In the genomic region with DNA sequence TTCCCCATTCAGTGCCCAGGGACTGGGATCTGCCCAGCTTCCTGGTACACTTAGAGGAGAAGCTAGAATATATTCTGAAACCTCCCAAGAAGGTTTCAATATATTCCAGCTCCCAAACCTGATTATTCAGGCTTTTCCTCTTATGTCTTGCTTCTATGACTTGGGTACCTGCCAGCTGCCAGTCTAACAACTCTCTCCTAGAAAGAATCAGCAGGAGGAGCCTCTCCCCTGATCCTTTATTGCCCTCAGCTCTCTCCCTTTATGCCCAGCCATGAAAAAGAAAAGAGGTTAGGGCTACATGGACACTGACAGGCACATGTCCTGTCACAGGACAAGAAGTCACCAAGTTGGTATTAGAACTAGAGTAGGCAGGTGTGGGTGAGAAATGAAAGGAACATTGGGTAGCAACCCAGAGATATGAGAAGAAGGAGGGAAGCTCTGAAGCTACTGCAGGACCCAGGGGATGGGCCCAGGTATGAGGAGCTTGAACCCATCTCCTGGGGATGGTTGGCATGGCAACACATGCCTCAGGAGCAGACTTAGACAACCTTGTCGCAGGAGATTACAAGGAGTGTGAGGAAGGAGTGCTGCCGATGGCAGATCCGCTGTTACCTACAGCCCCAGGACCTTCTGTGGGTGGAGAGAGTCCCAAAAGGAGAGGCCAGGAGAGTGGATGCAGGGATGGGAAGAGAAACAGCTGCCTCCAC, we compare ENCODE assay signal across 9 cellular contexts. TPM values are rescaled to one million over a fixed set of nuclear protein-coding genes. Genes with fewer than 3 reads are reported as not detected.
A peak's percentile ranks its signal among the peaks of the same experiment; 100 is the strongest.
DNase-seq lines count a peak whose midpoint lies in the region; ATAC-seq and TF ChIP-seq lines count a peak whose summit lies in the region.
"Had no signal": no experiment of that assay in that cellular context is flagged by ENCODE, and none has a peak within 500 bp of the region (broad histone marks: within the 10 kb centered on the region; RNA-seq: fewer than 3 reads in every experiment).

No MANE protein-coding gene starts in this region.

- H3K9ac ChIP-seq in iPS-20b (ENCODE audit: low read depth, low read length) = no peak overlapping the region; the same call in 1 of the 2 replicates

- no peaks in the 10 kb centered on the region for H3K36me3 Mint-ChIP-seq in activated T-cell treated with anti-CD3 and anti-CD28 coated beads, Interleukin-2, amount 50 U/mL, for 72 hours (ENCODE audit: insufficient read depth in 2 of 2)
- H3K36me3 Mint-ChIP-seq in activated CD4-positive, alpha-beta memory T cell treated with anti-CD3 and anti-CD28 coated beads, Interleukin-2, amount 10 ng/mL, durations not matched to agents 7 days and 5 days (ENCODE audit: low read depth) = no peaks in the 10 kb centered on the region

- no peak for TF ChIP-seq EP300 in suprapubic skin (IDR thresholded peaks at IDR 0.05)

- H3K4me3 ChIP-seq in iPS-20b (ENCODE audit: low read length) (peak overlapping the region; percentile 94), suprapubic skin (peak overlapping the region; percentile 75)

- no peaks in the 10 kb centered on the region for H3K9me3 Mint-ChIP-seq in activated T-cell treated with anti-CD3 and anti-CD28 coated beads, Interleukin-2, amount 50 U/mL, for 72 hours
- no peaks in the 10 kb centered on the region for H3K9me3 Mint-ChIP-seq in activated CD4-positive, alpha-beta memory T cell treated with anti-CD3 and anti-CD28 coated beads, Interleukin-2, amount 10 ng/mL, durations not matched to agents 7 days and 5 days

- H3K4me1 Mint-ChIP-seq in activated T-cell treated with anti-CD3 and anti-CD28 coated beads, Interleukin-2, amount 50 U/mL, for 72 hours (ENCODE audit: low read depth) = peaks cover 39% of the 10 kb centered on the region
- H3K4me1 Mint-ChIP-seq in activated CD4-positive, alpha-beta memory T cell treated with anti-CD3 and anti-CD28 coated beads, Interleukin-2, amount 10 ng/mL, durations not matched to agents 7 days and 5 days = peaks cover 40% of the 10 kb centered on the region

- ATAC-seq in activated T-cell treated with anti-CD3 and anti-CD28 coated beads, Interleukin-2, amount 50 U/mL, for 72 hours (replicated peaks in 1 of 2) = no peak
- ATAC-seq in GM18909 (IDR thresholded peaks at IDR 0.05; ENCODE audit: poor library complexity, unreplicated experiment) (no peak), HG03045 (IDR thresholded peaks at IDR 0.05; ENCODE audit: unreplicated experiment) (no peak), GM18505 (IDR thresholded peaks at IDR 0.05; ENCODE audit: unreplicated experiment) (no peak)

- POLR2A ChIA-PET in activated CD4-positive, alpha-beta memory T cell treated with anti-CD3 and anti-CD28 coated beads, Interleukin-2, amount 10 ng/mL, durations not matched to agents 7 days and 5 days (lab: Charles Lee) = interaction anchor here (1.1 to 4.2 kb wide), 7 partner anchors 9 to 315 kb away, joined by 3 to 26 read pairs (median 7); partner anchors contain the start of genes DDX23, KANSL2, RND1 and TUBA1B

- 67% methylated on average over 3 of the region's 3 CpGs for WGBS in suprapubic skin

- CTCF ChIA-PET in activated CD4-positive, alpha-beta memory T cell treated with anti-CD3 and anti-CD28 coated beads, Interleukin-2, amount 10 ng/mL, durations not matched to agents 7 days and 5 days (lab: Charles Lee) = interaction anchor here (0.5 to 4.6 kb wide), 10 partner anchors 9 to 1361 kb away, joined by 3 to 44 read pairs (median 10); partner anchors contain the start of gene DDX23

- H3K4me1 ChIP-seq in iPS-20b (ENCODE audit: insufficient read depth, low read length) (peaks cover 6% of the 10 kb centered on the region; the same call in 1 of the 2 replicates), suprapubic skin (peaks cover 49% of the 10 kb centered on the region)

- peak overlapping the region; percentile 86 to 96 for H3K4me3 Mint-ChIP-seq in activated T-cell treated with anti-CD3 and anti-CD28 coated beads, Interleukin-2, amount 50 U/mL, for 72 hours
- H3K4me3 Mint-ChIP-seq in activated CD4-positive, alpha-beta memory T cell treated with anti-CD3 and anti-CD28 coated beads, Interleukin-2, amount 10 ng/mL, durations not matched to agents 7 days and 5 days = peak overlapping the region; percentile 98

- no peak overlapping the region for H3K27ac Mint-ChIP-seq in activated T-cell treated with anti-CD3 and anti-CD28 coated beads, Interleukin-2, amount 50 U/mL, for 72 hours
- H3K27ac Mint-ChIP-seq in activated CD4-positive, alpha-beta memory T cell treated with anti-CD3 and anti-CD28 coated beads, Interleukin-2, amount 10 ng/mL, durations not matched to agents 7 days and 5 days = no peak overlapping the region

- H3K27ac ChIP-seq in iPS-20b (ENCODE audit: low read length) (no peak overlapping the region), suprapubic skin (no peak overlapping the region)

- peaks cover 22% of the 10 kb centered on the region for H3K27me3 Mint-ChIP-seq in activated T-cell treated with anti-CD3 and anti-CD28 coated beads, Interleukin-2, amount 50 U/mL, for 72 hours (ENCODE audit: low read depth)
- peaks cover 22% of the 10 kb centered on the region for H3K27me3 Mint-ChIP-seq in activated CD4-positive, alpha-beta memory T cell treated with anti-CD3 and anti-CD28 coated beads, Interleukin-2, amount 10 ng/mL, durations not matched to agents 7 days and 5 days

- H3K9me3 ChIP-seq in iPS-20b (ENCODE audit: insufficient read depth, low read depth, low read length) (no peaks in the 10 kb centered on the region), suprapubic skin (no peaks in the 10 kb centered on the region)

- H3K27me3 ChIP-seq in iPS-20b (ENCODE audit: insufficient read depth, low read length) (peaks cover 73% of the 10 kb centered on the region), suprapubic skin (no peaks in the 10 kb centered on the region)

- no peak for DNase-seq in activated T-cell treated with anti-CD3 and anti-CD28 coated beads, Interleukin-2, amount 50 U/mL, for 72 hours
- DNase-seq in activated T-cell treated with anti-CD3 and anti-CD28 coated beads, Interleukin-2, amount 50 U/mL, for 48 hours = no peak
- no peak for DNase-seq in activated CD4-positive, alpha-beta memory T cell treated with anti-CD3 and anti-CD28 coated beads, Interleukin-2, amount 10 ng/mL, durations not matched to agents 7 days and 5 days
- no peak for DNase-seq in suprapubic skin (ENCODE audit: low spot score in 2 of 2)
- DNase-seq: KG1 had no signal

- no peak for TF ChIP-seq POLR2A in suprapubic skin (IDR thresholded peaks at IDR 0.05)
- TF ChIP-seq POLR2A in GM18505 (IDR thresholded peaks at IDR 0.05; ENCODE audit: borderline replicate concordance, extremely low read depth, insufficient read depth, insufficient read length) = no peak

- H3K36me3 ChIP-seq in iPS-20b (ENCODE audit: insufficient read depth, low read depth, low read length) = no peaks in the 10 kb centered on the region
- no peaks in the 10 kb centered on the region for H3K36me3 ChIP-seq in suprapubic skin

- TF ChIP-seq CTCF in suprapubic skin (IDR thresholded peaks at IDR 0.05) = no peak

RNA-seq across cellular contexts. Expression of gene CACNB3, which starts 2.0 kb away (rescaled TPM):
- total RNA-seq in activated T-cell treated with anti-CD3 and anti-CD28 coated beads, Interleukin-2, amount 50 U/mL, for 72 hours = 10 to 100 TPM; 15.1 to 16.5 TPM
- total RNA-seq in activated CD4-positive, alpha-beta memory T cell treated with anti-CD3 and anti-CD28 coated beads, Interleukin-2, amount 10 ng/mL, durations not matched to agents 7 days and 5 days = 10 to 100 TPM; 32.8 to 34.2 TPM
- total RNA-seq in suprapubic skin = 10 to 100 TPM; 12.3 to 27.8 (median 17.3) TPM

RNA-seq across cellular contexts. Expression of gene ADCY6, which starts 27.4 kb away (rescaled TPM):
- total RNA-seq in activated T-cell treated with anti-CD3 and anti-CD28 coated beads, Interleukin-2, amount 50 U/mL, for 72 hours = under 1 TPM; 0.67 to 0.79 TPM
- under 1 TPM in 1 of 2 experiments, not detected in 1; 0.05 TPM for total RNA-seq in activated CD4-positive, alpha-beta memory T cell treated with anti-CD3 and anti-CD28 coated beads, Interleukin-2, amount 10 ng/mL, durations not matched to agents 7 days and 5 days
- total RNA-seq in suprapubic skin = 10 to 100 TPM; 11.2 to 48.4 (median 19.0) TPM

RNA-seq across cellular contexts. Expression of gene DDX23, which starts 35.7 kb away (rescaled TPM):
- total RNA-seq in activated T-cell treated with anti-CD3 and anti-CD28 coated beads, Interleukin-2, amount 50 U/mL, for 72 hours = 100 to 1,000 TPM in 1 of 2 donors, 10 to 100 TPM in 1; 100.0 to 115 TPM
- total RNA-seq in activated CD4-positive, alpha-beta memory T cell treated with anti-CD3 and anti-CD28 coated beads, Interleukin-2, amount 10 ng/mL, durations not matched to agents 7 days and 5 days = 100 to 1,000 TPM; 117 to 127 TPM
- 100 to 1,000 TPM in 1 of 4 donors, 10 to 100 TPM in 3; 55.0 to 125 (median 62.2) TPM for total RNA-seq in suprapubic skin

RNA-seq across cellular contexts. Expression of gene RND1, which starts 49.4 kb away (rescaled TPM):
- total RNA-seq in activated T-cell treated with anti-CD3 and anti-CD28 coated beads, Interleukin-2, amount 50 U/mL, for 72 hours = 1 to 10 TPM; 4.5 to 5.5 TPM
- total RNA-seq in activated CD4-positive, alpha-beta memory T cell treated with anti-CD3 and anti-CD28 coated beads, Interleukin-2, amount 10 ng/mL, durations not matched to agents 7 days and 5 days = 1 to 10 TPM; 2.6 to 3.0 TPM
- total RNA-seq in suprapubic skin = 1 to 10 TPM in 1 of 4 donors, under 1 TPM in 2, not detected in 1; 0.40 to 1.1 (median 0.65) TPM

Comparison
In these comparisons a context has a peak if more than half of its experiments do, and no peak if none do; other contexts are left out.
1. RNA of gene ADCY6, which starts 27.4 kb away (total RNA-seq): 11.2 to 48.4 TPM in suprapubic skin; 0.67 to 0.79 TPM in activated T-cell treated with anti-CD3 and anti-CD28 coated beads, Interleukin-2, amount 50 U/mL, for 72 hours and 0.05 TPM in activated CD4-positive, alpha-beta memory T cell treated with anti-CD3 and anti-CD28 coated beads, Interleukin-2, amount 10 ng/mL, durations not matched to agents 7 days and 5 days; every median in the first group is over 4 times any median in the second.